Comparison of ENCODE assay signal across 30 cellular contexts in genomic region chr1:204070895-204071294, GRCh38. TPM values are rescaled to one million over a fixed set of nuclear protein-coding genes. Genes with fewer than 3 reads are reported as not detected.
"Had no signal": no experiment of that assay in that cellular context is flagged by ENCODE, and none has a peak within 500 bp of the region (broad histone marks: within the 10 kb centered on the region; RNA-seq: fewer than 3 reads in every experiment).

No MANE protein-coding gene starts in this region.

- H3K27ac ChIP-seq: ascending aorta, brain microvascular endothelial cell, colonic mucosa, epithelial cell of prostate, esophagus squamous epithelium, gastroesophageal sphincter had no signal

- H3K27ac Mint-ChIP-seq: activated CD4-positive, alpha-beta memory T cell treated with anti-CD3 and anti-CD28 coated beads for 36 hours; activated CD4-positive, alpha-beta T cell treated with anti-CD3 and anti-CD28 coated beads for 36 hours; activated CD4-positive, alpha-beta T cell treated with anti-CD3 and anti-CD28 coated beads, Interleukin-2, amount 10 ng/mL, durations not matched to agents 24 days and 14 days; activated CD8-positive, alpha-beta memory T cell treated with anti-CD3 and anti-CD28 coated beads, Interleukin-2, amount 10 ng/mL, durations not matched to agents 7 days and 5 days; activated CD8-positive, alpha-beta T cell treated with anti-CD3 and anti-CD28 coated beads, Interleukin-2, amount 10 ng/mL, durations not matched to agents 7 days and 5 days; activated naive CD4-positive, alpha-beta T cell treated with anti-CD3 and anti-CD28 coated beads, Interleukin-2, amount 10 ng/mL, durations not matched to agents 7 days and 5 days; activated naive CD4-positive, alpha-beta T cell treated with anti-CD3 and anti-CD28 coated beads, Interleukin-2, amount 50 U/mL, for 72 hours; activated naive CD8-positive, alpha-beta T cell treated with anti-CD3 and anti-CD28 coated beads, Interleukin-2, amount 10 ng/mL, durations not matched to agents 7 days and 5 days; activated T-helper 1 cell treated with anti-CD3 and anti-CD28 coated beads, Interleukin-12 subunit alpha, Interleukin-12 subunit beta, Interleukin-2, Interleukin-4 antibody, amounts not matched to agents 30 ng/mL and 10 ng/mL and 1 ng/mL, durations not matched to agents 14 hours and 24 hours and 36 hours had no signal

- DNase-seq: activated CD4-positive, alpha-beta memory T cell treated with anti-CD3 and anti-CD28 coated beads for 36 hours; activated CD4-positive, alpha-beta T cell treated with anti-CD3 and anti-CD28 coated beads for 36 hours; activated CD4-positive, alpha-beta T cell treated with anti-CD3 and anti-CD28 coated beads, Interleukin-2, amount 10 ng/mL, durations not matched to agents 24 days and 14 days; activated CD4-positive, CD25-positive, alpha-beta regulatory T cell; activated CD4-positive, CD25-positive, alpha-beta regulatory T cell treated with anti-CD3 and anti-CD28 coated beads, Interleukin-2, amount 50 U/mL, for 72 hours; activated CD8-positive, alpha-beta memory T cell treated with anti-CD3 and anti-CD28 coated beads, Interleukin-2, amount 10 ng/mL, durations not matched to agents 7 days and 5 days; activated CD8-positive, alpha-beta memory T cell treated with anti-CD3 and anti-CD28 coated beads, Interleukin-2, amount 50 U/mL, for 4 hours; activated CD8-positive, alpha-beta T cell treated with anti-CD3 and anti-CD28 coated beads, Interleukin-2, amount 10 ng/mL, durations not matched to agents 7 days and 5 days; activated gamma-delta T cell; activated naive CD4-positive, alpha-beta T cell; activated naive CD4-positive, alpha-beta T cell treated with anti-CD3 and anti-CD28 coated beads, Interleukin-2, amount 10 ng/mL, durations not matched to agents 7 days and 5 days; activated naive CD8-positive, alpha-beta T cell treated with anti-CD3 and anti-CD28 coated beads, Interleukin-2, amount 10 ng/mL, durations not matched to agents 7 days and 5 days; activated T-cell treated with anti-CD3 and anti-CD28 coated beads, Interleukin-2, amount 50 U/mL, for 1 hour; activated T-cell treated with anti-CD3 and anti-CD28 coated beads, Interleukin-2, amount 50 U/mL, for 48 hours; brain microvascular endothelial cell; caudate nucleus; colonic mucosa; effector CD8-positive, alpha-beta T cell; esophagus squamous epithelium; foreskin melanocyte; SW 1271; T-helper 2 cell had no signal

- H3K27me3 ChIP-seq: ascending aorta, brain microvascular endothelial cell, colonic mucosa had no signal

- FAIRE-seq: bronchial epithelial cell, endometrium, endothelial cell of umbilical vein had no signal

- ATAC-seq: activated CD4-positive, alpha-beta T cell treated with anti-CD3 and anti-CD28 coated beads for 36 hours; activated CD8-positive, alpha-beta memory T cell treated with anti-CD3 and anti-CD28 coated beads, Interleukin-2, amount 10 ng/mL, durations not matched to agents 7 days and 5 days; activated CD8-positive, alpha-beta T cell treated with anti-CD3 and anti-CD28 coated beads, Interleukin-2, amount 10 ng/mL, durations not matched to agents 7 days and 5 days; activated naive CD4-positive, alpha-beta T cell treated with anti-CD3 and anti-CD28 coated beads, Interleukin-2, amount 50 U/mL, for 72 hours; gastroesophageal sphincter had no signal

- H3K36me3 Mint-ChIP-seq: activated CD4-positive, alpha-beta memory T cell treated with anti-CD3 and anti-CD28 coated beads for 36 hours; activated CD8-positive, alpha-beta memory T cell treated with anti-CD3 and anti-CD28 coated beads, Interleukin-2, amount 10 ng/mL, durations not matched to agents 7 days and 5 days; activated naive CD4-positive, alpha-beta T cell treated with anti-CD3 and anti-CD28 coated beads, Interleukin-2, amount 10 ng/mL, durations not matched to agents 7 days and 5 days; activated naive CD8-positive, alpha-beta T cell treated with anti-CD3 and anti-CD28 coated beads, Interleukin-2, amount 10 ng/mL, durations not matched to agents 7 days and 5 days had no signal

- H3K9me3 ChIP-seq: ascending aorta, colonic mucosa, esophagus squamous epithelium, gastroesophageal sphincter had no signal

- H3K9me3 Mint-ChIP-seq: activated CD4-positive, alpha-beta memory T cell treated with anti-CD3 and anti-CD28 coated beads for 36 hours; activated CD4-positive, alpha-beta T cell treated with anti-CD3 and anti-CD28 coated beads, Interleukin-2, amount 10 ng/mL, durations not matched to agents 24 days and 14 days; activated naive CD4-positive, alpha-beta T cell treated with anti-CD3 and anti-CD28 coated beads, Interleukin-2, amount 10 ng/mL, durations not matched to agents 7 days and 5 days; activated naive CD8-positive, alpha-beta T cell treated with anti-CD3 and anti-CD28 coated beads, Interleukin-2, amount 10 ng/mL, durations not matched to agents 7 days and 5 days; activated T-helper 1 cell treated with anti-CD3 and anti-CD28 coated beads, Interleukin-12 subunit alpha, Interleukin-12 subunit beta, Interleukin-2, Interleukin-4 antibody, amounts not matched to agents 30 ng/mL and 10 ng/mL and 1 ng/mL, durations not matched to agents 14 hours and 24 hours and 36 hours had no signal

- H3K4me3 Mint-ChIP-seq: activated CD4-positive, alpha-beta memory T cell treated with anti-CD3 and anti-CD28 coated beads for 36 hours; activated CD4-positive, alpha-beta T cell treated with anti-CD3 and anti-CD28 coated beads for 36 hours; activated CD4-positive, alpha-beta T cell treated with anti-CD3 and anti-CD28 coated beads, Interleukin-2, amount 10 ng/mL, durations not matched to agents 24 days and 14 days; activated CD8-positive, alpha-beta memory T cell treated with anti-CD3 and anti-CD28 coated beads, Interleukin-2, amount 10 ng/mL, durations not matched to agents 7 days and 5 days; activated CD8-positive, alpha-beta T cell treated with anti-CD3 and anti-CD28 coated beads, Interleukin-2, amount 10 ng/mL, durations not matched to agents 7 days and 5 days; activated naive CD4-positive, alpha-beta T cell treated with anti-CD3 and anti-CD28 coated beads, Interleukin-2, amount 10 ng/mL, durations not matched to agents 7 days and 5 days; activated naive CD8-positive, alpha-beta T cell treated with anti-CD3 and anti-CD28 coated beads, Interleukin-2, amount 10 ng/mL, durations not matched to agents 7 days and 5 days; activated T-helper 1 cell treated with anti-CD3 and anti-CD28 coated beads, Interleukin-12 subunit alpha, Interleukin-12 subunit beta, Interleukin-2, Interleukin-4 antibody, amounts not matched to agents 30 ng/mL and 10 ng/mL and 1 ng/mL, durations not matched to agents 14 hours and 24 hours and 36 hours had no signal

- H3K4me3 ChIP-seq: ascending aorta, colonic mucosa, esophagus squamous epithelium, gastroesophageal sphincter had no signal

- H3K36me3 ChIP-seq: ascending aorta, brain microvascular endothelial cell, colonic mucosa, esophagus squamous epithelium, gastroesophageal sphincter had no signal

- H3K4me1 ChIP-seq: colonic mucosa had no signal

RNA-seq across cellular contexts. Expression of gene SOX13, which starts 2.0 kb away (rescaled TPM):
- total RNA-seq: activated CD4-positive, alpha-beta T cell treated with anti-CD3 and anti-CD28 coated beads, Interleukin-2, amount 10 ng/mL, durations not matched to agents 24 days and 14 days had no signal
